In the genomic region with DNA sequence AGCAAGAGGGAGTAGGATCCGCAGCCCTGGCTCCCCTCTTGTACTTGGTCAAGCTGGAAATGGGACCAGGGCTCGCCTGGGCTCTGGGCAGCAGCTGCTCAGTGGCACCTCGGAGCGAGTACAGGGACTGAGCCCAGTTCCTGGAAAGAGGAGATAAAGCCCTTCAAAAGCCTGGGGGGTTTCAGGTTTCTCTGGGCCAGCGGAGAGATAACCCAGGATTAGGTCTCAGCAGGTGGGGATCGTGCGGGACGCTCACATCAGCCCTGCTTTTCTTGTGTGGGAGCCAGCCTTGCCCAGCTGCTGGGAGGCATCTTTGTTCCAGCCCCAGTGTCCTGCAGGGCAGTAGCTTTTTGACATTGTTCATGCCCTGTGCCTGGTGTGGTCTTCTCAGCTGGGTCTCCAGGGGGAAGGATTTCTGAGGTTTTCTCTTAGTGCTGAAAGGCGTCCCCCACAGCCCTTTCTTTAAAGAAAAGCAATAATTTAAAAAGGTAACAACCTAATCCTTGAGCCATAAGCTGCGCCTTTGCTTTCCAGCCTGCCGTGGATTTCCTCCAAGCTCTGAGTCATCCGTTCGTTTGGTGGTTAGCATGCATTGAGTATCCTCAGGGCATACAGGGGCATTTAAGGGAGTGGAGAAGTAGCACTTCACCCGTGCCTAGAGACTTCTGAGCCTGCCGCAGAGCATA, we compare ENCODE assay signal across 8 cellular contexts. TPM values are rescaled to one million over a fixed set of nuclear protein-coding genes. Genes with fewer than 3 reads are reported as not detected.
DNase-seq lines count a peak whose midpoint lies in the region; ATAC-seq, FAIRE-seq and TF ChIP-seq lines count a peak whose summit lies in the region.

No MANE protein-coding gene starts in this region.

- no CpG with 5 or more reads among the region's 15 CpGs for WGBS in iPS DF 6.9 (ENCODE audit: insufficient coverage, insufficient read length)

- H3K27me3 ChIP-seq in astrocyte (ENCODE audit: insufficient read depth, low read length) (no peaks in the 10 kb centered on the region), iPS DF 6.9 (ENCODE audit: control insufficient read depth, insufficient read depth, low read length) (peaks cover 17% of the 10 kb centered on the region), skeletal muscle satellite cell (ENCODE audit: control insufficient read depth, insufficient read depth, low read length) (no peaks in the 10 kb centered on the region)

- no peak for TF ChIP-seq CTCF in astrocyte (IDR thresholded peaks at IDR 0.05; ENCODE audit: insufficient read depth, low read depth, low read length)

- no peak for ATAC-seq in T-cell (replicated peaks in 1 of 4)

- H3K9me3 ChIP-seq in astrocyte (ENCODE audit: insufficient read depth, low read depth, low read length) (no peaks in the 10 kb centered on the region), iPS DF 6.9 (ENCODE audit: control insufficient read depth, insufficient read depth, low read length) (no peaks in the 10 kb centered on the region), skeletal muscle satellite cell (replicated peaks; ENCODE audit: low read length) (no peaks in the 10 kb centered on the region)

- peaks cover 4% of the 10 kb centered on the region for H4K20me1 ChIP-seq in astrocyte (ENCODE audit: insufficient read depth, low read length)

- peaks cover 54% of the 10 kb centered on the region for H3K4me1 Mint-ChIP-seq in astrocyte (ENCODE audit: low read depth, unreplicated experiment)
- H3K4me1 Mint-ChIP-seq in T-cell = peaks cover 0 to 7% (median 3%) of the 10 kb centered on the region in 3 donors

- H3K4me1 ChIP-seq in astrocyte (ENCODE audit: insufficient read depth, low read length) = peaks cover 53% of the 10 kb centered on the region
- H3K4me1 ChIP-seq in iPS DF 6.9 (ENCODE audit: control insufficient read depth, insufficient read depth, low read length) = 0 out of 2 replicates have a peak, but pooled peaks cover 2% of the 10 kb centered on the region
- H3K4me1 ChIP-seq in skeletal muscle satellite cell (ENCODE audit: control insufficient read depth, insufficient read depth, low read length) = peaks cover 47% of the 10 kb centered on the region

- CTCF ChIA-PET in T-cell (lab: Charles Lee) = no interaction called here

- H3K36me3 Mint-ChIP-seq in astrocyte (ENCODE audit: low read depth, unreplicated experiment) = peaks cover 11% of the 10 kb centered on the region
- H3K36me3 Mint-ChIP-seq in T-cell = no peaks in the 10 kb centered on the region

- peaks cover 4% of the 10 kb centered on the region for H3K36me3 ChIP-seq in astrocyte (ENCODE audit: insufficient read depth, low read length)
- no peaks in the 10 kb centered on the region for H3K36me3 ChIP-seq in iPS DF 6.9 (ENCODE audit: control insufficient read depth, insufficient read depth, low read length)
- H3K36me3 ChIP-seq in skeletal muscle satellite cell (ENCODE audit: insufficient read depth, low read length) = no peaks in the 10 kb centered on the region

- H3K79me2 ChIP-seq in astrocyte (ENCODE audit: insufficient read depth, low read length) = peaks cover 43% of the 10 kb centered on the region

- POLR2A ChIA-PET in T-cell (lab: Charles Lee) = no interaction called here

- peak; percentile 91 for DNase-seq in COLO829 (ENCODE audit: low spot score)
- peak; percentile 63 for DNase-seq in NCI-H1092 (lab: John Stamatoyannopoulos, UW)
- DNase-seq in astrocyte (ENCODE audit: low read depth) = peak; percentile 90
- DNase-seq in iPS DF 6.9 (ENCODE audit: low read depth, low spot score) = peak; percentile 35
- no peak for DNase-seq in GF-D8 (lab: John Stamatoyannopoulos, UW)
- DNase-seq in T-cell = no peak
- no peak for DNase-seq in HUDEP-2 (lab: John Stamatoyannopoulos, UW; ENCODE audit: unreplicated experiment in 76 of 76)

- peak overlapping the region; percentile 97 for H3K27ac Mint-ChIP-seq in astrocyte (ENCODE audit: unreplicated experiment)
- no peak overlapping the region for H3K27ac Mint-ChIP-seq in T-cell

- H2AFZ ChIP-seq in astrocyte (ENCODE audit: low read depth, low read length) = peak overlapping the region; percentile 39

- FAIRE-seq in astrocyte (lab: Jason Lieb, UNC) = peak; percentile 97

- H3K9me3 Mint-ChIP-seq in astrocyte (ENCODE audit: unreplicated experiment) (peaks cover 3% of the 10 kb centered on the region), T-cell (no peaks in the 10 kb centered on the region)

- H3K9ac ChIP-seq in astrocyte (ENCODE audit: low read length) = peak overlapping the region; percentile 87
- peak overlapping the region; percentile 79 for H3K9ac ChIP-seq in skeletal muscle satellite cell (ENCODE audit: low read depth, low read length)

- peak overlapping the region; percentile 95 for H3K4me3 Mint-ChIP-seq in astrocyte (ENCODE audit: unreplicated experiment)
- no peak overlapping the region for H3K4me3 Mint-ChIP-seq in T-cell

- H3K4me2 ChIP-seq in astrocyte (ENCODE audit: low read length) (peak overlapping the region; percentile 92), skeletal muscle satellite cell (ENCODE audit: low read length) (peak overlapping the region; percentile 95)

- peak overlapping the region; percentile 73 for H3K4me3 ChIP-seq in astrocyte (ENCODE audit: insufficient read depth, low read depth, low read length)
- H3K4me3 ChIP-seq in iPS DF 6.9 (ENCODE audit: low read length) = peak overlapping the region; percentile 33; the same call in 1 of the 2 replicates
- H3K4me3 ChIP-seq in skeletal muscle satellite cell (ENCODE audit: low read length) = peak overlapping the region; percentile 71

- no peaks in the 10 kb centered on the region for H3K27me3 Mint-ChIP-seq in astrocyte (ENCODE audit: low read depth, unreplicated experiment)
- peaks cover 64 to 71% of the 10 kb centered on the region in 2 donors for H3K27me3 Mint-ChIP-seq in T-cell

- H3K27ac ChIP-seq in astrocyte (ENCODE audit: low read depth, low read length) = peak overlapping the region; percentile 89
- H3K27ac ChIP-seq in iPS DF 6.9 (ENCODE audit: low read length) = no peak overlapping the region

RNA-seq across cellular contexts. Expression of a gene that starts 0.7 kb away (rescaled TPM):
- total RNA-seq in astrocyte = 747 and 1,099 TPM in 2 replicates
- 43.3 and 98.3 TPM in 2 replicates for total RNA-seq in skeletal muscle satellite cell (2012; rRNA removed)
- under 1 TPM in 3 of 5 donors, not detected in 2; 0.16 to 0.29 (median 0.20) TPM for total RNA-seq in T-cell

Comparison
In these comparisons a context has a peak if more than half of its experiments do, and no peak if none do; other contexts are left out.
1. DNase-seq: peak in COLO829 (single experiment), NCI-H1092 (single experiment), astrocyte (single experiment) and iPS DF 6.9 (single experiment); none in GF-D8 (single experiment), T-cell (0 of 34) and HUDEP-2 (0 of 76).
2. RNA of a gene that starts 0.7 kb away (total RNA-seq): 747 to 1,099 TPM in astrocyte; 0.16 to 0.29 TPM in T-cell; every median in the first group is over 100 times any median in the second.
3. Peak in every context shown above with its lines, with median percentiles within 50 percentile points of each other: H3K4me3 ChIP-seq.